Comparison of ENCODE assay signal across 8 cellular contexts in genomic region chr20:1122388-1123315, GRCh38. TPM values are rescaled to one million over a fixed set of nuclear protein-coding genes. Genes with fewer than 3 reads are reported as not detected.
A peak's percentile ranks its signal among the peaks of the same experiment; 100 is the strongest.
DNase-seq lines count a peak whose midpoint lies in the region; ATAC-seq and TF ChIP-seq lines count a peak whose summit lies in the region.

No MANE protein-coding gene starts in this region.

- H3K27ac Mint-ChIP-seq in nephron progenitor cell: peak overlapping the region; percentile 50

- 87% methylated on average over 12 of the region's 12 CpGs for WGBS in smooth muscle cell (ENCODE audit: low lambda C conversion rate)

- H3K4me1 Mint-ChIP-seq in nephron progenitor cell: peaks cover 46% of the 10 kb centered on the region

- H3K4me1 ChIP-seq in OCI-LY7 (ENCODE audit: insufficient read depth, low read length, poor library complexity, severe bottlenecking) (peaks cover 39% of the 10 kb centered on the region), duodenal mucosa (ENCODE audit: control insufficient read depth in 1 of 2, insufficient read depth in 2 of 2, low read length in 2 of 2) (peaks cover 51 to 56% of the 10 kb centered on the region in 2 donors), smooth muscle cell (ENCODE audit: low read depth) (peaks cover 13% of the 10 kb centered on the region)

- H3K79me2 ChIP-seq in OCI-LY7 (ENCODE audit: insufficient read depth, low read depth, low read length) (peaks cover 68% of the 10 kb centered on the region), smooth muscle cell (ENCODE audit: low read depth) (peaks cover 59% of the 10 kb centered on the region)

- TF ChIP-seq CTCF in OCI-LY7 (conservative IDR thresholded peaks at IDR 0.05; ENCODE audit: low read length): no peak
- no peak for TF ChIP-seq CTCF in nephron progenitor cell (IDR thresholded peaks at IDR 0.05)
- TF ChIP-seq CTCF in smooth muscle cell (IDR thresholded peaks at IDR 0.05; ENCODE audit: borderline replicate concordance, insufficient read depth, poor library complexity, severe bottlenecking): no peak

- H3K9me3 ChIP-seq in OCI-LY7 (ENCODE audit: low read length): no peaks in the 10 kb centered on the region
- no peaks in the 10 kb centered on the region for H3K9me3 ChIP-seq in duodenal mucosa (ENCODE audit: control insufficient read depth in 1 of 2, low read length in 2 of 2)
- H3K9me3 ChIP-seq in smooth muscle cell (replicated peaks; ENCODE audit: low read depth): no peaks in the 10 kb centered on the region

- CTCF ChIA-PET in OCI-LY7 (lab: Charles Lee; ENCODE audit: unreplicated experiment): no interaction called here

- peaks cover 3% of the 10 kb centered on the region for H3K27me3 Mint-ChIP-seq in nephron progenitor cell (ENCODE audit: low read depth, poor library complexity)

- H3K27me3 ChIP-seq in duodenal mucosa (ENCODE audit: control insufficient read depth in 1 of 2, insufficient read depth in 2 of 2, low read length in 2 of 2) (no peaks in the 10 kb centered on the region), smooth muscle cell (ENCODE audit: low read depth) (no peaks in the 10 kb centered on the region)

- H3K4me3 ChIP-seq in OCI-LY7 (ENCODE audit: low read depth, low read length, poor library complexity, severe bottlenecking) (no peak overlapping the region), duodenal mucosa (ENCODE audit: low read depth in 1 of 2, low read length in 2 of 2) (no peak overlapping the region), smooth muscle cell (no peak overlapping the region)

- BruUV-seq in OCI-LY7 (replicated peaks; lab: Mats Ljungman, UMichigan): no TSS peak

- no peaks in the 10 kb centered on the region for H3K9me2 ChIP-seq in OCI-LY7 (ENCODE audit: insufficient read depth, low read length)

- POLR2A ChIA-PET in OCI-LY7 (lab: Charles Lee): no interaction called here

- intact Hi-C loops in OCI-LY7 (cut with micrococcal nuclease; ENCODE audit: unreplicated experiment): no loop called here

- H3K36me3 Mint-ChIP-seq in nephron progenitor cell (ENCODE audit: low read depth): peaks cover 29% of the 10 kb centered on the region

- H3K27ac ChIP-seq in OCI-LY7 (ENCODE audit: low read depth, low read length, poor library complexity, severe bottlenecking): no peak overlapping the region
- peak overlapping the region; percentile 52 for H3K27ac ChIP-seq in duodenal mucosa (ENCODE audit: low read depth, low read length)
- H3K27ac ChIP-seq in smooth muscle cell (ENCODE audit: low read depth): no peak overlapping the region

- H3K9me3 Mint-ChIP-seq in nephron progenitor cell: no peaks in the 10 kb centered on the region

- H2AFZ ChIP-seq in OCI-LY7 (ENCODE audit: low read length) (no peak overlapping the region), smooth muscle cell (ENCODE audit: low read depth) (no peak overlapping the region)

- H4K20me1 ChIP-seq in OCI-LY7 (ENCODE audit: insufficient read depth, low read length) (peaks cover 6% of the 10 kb centered on the region; the same call in 1 of the 2 replicates), smooth muscle cell (ENCODE audit: low read depth) (peaks cover 39% of the 10 kb centered on the region)

- no peak overlapping the region for H3K4me3 Mint-ChIP-seq in nephron progenitor cell

- peak; percentile 3 for DNase-seq in NOMO-1 treated with DMSO at 0.1 percent for 48 hours (lab: John Stamatoyannopoulos, UW; ENCODE audit: unreplicated experiment)
- no peak for DNase-seq in NOMO-1 (lab: John Stamatoyannopoulos, UW; ENCODE audit: unreplicated experiment in 2 of 2)
- DNase-seq in OCI-LY7 (ENCODE audit: low spot score): no peak
- DNase-seq in nephron progenitor cell: no peak
- DNase-seq in smooth muscle cell (lab: John Stamatoyannopoulos, UW; ENCODE audit: unreplicated experiment): no peak
- no peak for DNase-seq in germinal center (ENCODE audit: low spot score)

- ATAC-seq in HG03097 (IDR thresholded peaks at IDR 0.05; ENCODE audit: low FRiP score, unreplicated experiment): no peak

- H3F3A ChIP-seq in smooth muscle cell (ENCODE audit: low read depth): no peaks in the 10 kb centered on the region

- no peak overlapping the region for H3K9ac ChIP-seq in duodenal mucosa (ENCODE audit: low read depth in 1 of 2, low read length in 2 of 2)
- no peak overlapping the region for H3K9ac ChIP-seq in smooth muscle cell (ENCODE audit: low read depth)

- H3K36me3 ChIP-seq in OCI-LY7 (ENCODE audit: insufficient read depth, low read length): peaks cover 73% of the 10 kb centered on the region
- H3K36me3 ChIP-seq in duodenal mucosa (ENCODE audit: control insufficient read depth in 1 of 2, insufficient read depth in 2 of 2, low read length in 2 of 2): peaks cover 25 to 41% of the 10 kb centered on the region in 2 donors
- H3K36me3 ChIP-seq in smooth muscle cell (ENCODE audit: low read depth): peaks cover under 1% of the 10 kb centered on the region

- H3K4me2 ChIP-seq in OCI-LY7 (ENCODE audit: low read length): peak overlapping the region; percentile 37; the same call in 1 of the 2 replicates
- H3K4me2 ChIP-seq in smooth muscle cell: no peak overlapping the region

RNA-seq across cellular contexts. Expression of gene PSMF1, which starts 4.2 kb away (rescaled TPM):
- 31.7 and 34.7 TPM in 2 replicates for total RNA-seq in OCI-LY7 (2014; rRNA removed; shearing (Covaris generic))
- 118 and 132 TPM in 2 replicates for total RNA-seq in OCI-LY7 (2022)
- 110 and 246 TPM in 2 replicates for total RNA-seq in smooth muscle cell
- 120 and 148 TPM in 2 replicates for polyA plus RNA-seq in smooth muscle cell
